ENCODE assay signal across 9 cellular contexts in the genomic region with DNA sequence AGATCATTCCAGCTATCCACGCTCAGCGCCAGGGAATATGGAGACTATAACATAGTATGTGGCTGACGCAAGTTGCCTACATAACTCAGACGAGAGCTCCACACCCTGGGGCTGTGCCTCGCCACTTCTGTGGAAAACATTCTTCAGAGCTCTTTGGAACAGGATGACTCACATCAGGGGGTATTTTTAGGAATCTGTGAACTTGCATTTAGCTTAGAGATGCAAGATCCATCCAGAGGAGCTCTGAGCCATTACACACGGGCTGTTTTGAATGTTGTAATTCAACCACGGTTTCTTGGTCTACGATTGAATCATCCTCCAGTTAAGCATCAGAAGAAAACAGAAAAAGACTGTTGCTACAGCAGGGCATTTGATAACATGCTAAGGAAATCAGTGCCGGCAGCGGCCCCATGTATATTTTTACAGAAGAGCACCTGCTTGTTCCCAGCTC.
DNase-seq lines count a peak whose midpoint lies in the region; ATAC-seq, FAIRE-seq and TF ChIP-seq lines count a peak whose summit lies in the region.
"Had no signal": no experiment of that assay in that cellular context is flagged by ENCODE, and none has a peak within 500 bp of the region (broad histone marks: within the 10 kb centered on the region; RNA-seq: fewer than 3 reads in every experiment).

No MANE protein-coding gene starts in this region.

- peak; percentile 99 for ATAC-seq in SK-N-SH treated with all-trans-retinoic acid at 6 μM for 48 hours
- ATAC-seq in GM21723 (IDR thresholded peaks at IDR 0.05; ENCODE audit: unreplicated experiment), result no peak
- no peak for ATAC-seq in HepG2

- intact Hi-C loops in posterior vena cava (cut with DNase I) (no loop called here), HepG2 (cut with micrococcal nuclease; ENCODE audit: unreplicated experiment) (no loop called here)

- in situ Hi-C loops in HepG2 (cut with HindIII; ENCODE audit: extremely low pct_ligation_motif_present, low pct_unique_long_range_greater_than_20kb), result no loop called here

- H3K4me1 ChIP-seq in HepG2 (ENCODE audit: insufficient read depth, low read length), result no peaks in the 10 kb centered on the region

- no peak overlapping the region for H3K9ac ChIP-seq in HepG2 (ENCODE audit: insufficient read depth, low read depth, low read length)

- no peaks in the 10 kb centered on the region; a peak in 1 of 5 replicates for H3K27me3 ChIP-seq in HepG2 (ENCODE audit: control insufficient read depth in 1 of 2, insufficient read depth in 2 of 2, low read length in 2 of 2)

- no peak overlapping the region for H3K4me2 ChIP-seq in HepG2 (ENCODE audit: low read depth, low read length)

- TF ChIP-seq EP300 in HepG2 (IDR thresholded peaks at IDR 0.05; ENCODE audit: low read depth in 2 of 2, low read length in 2 of 2) (no peak), HepG2 (CRISPR knock-in tag; IDR thresholded peaks at IDR 0.05; ENCODE audit: borderline replicate concordance) (no peak)

- no peaks in the 10 kb centered on the region for H3K79me2 ChIP-seq in HepG2 (ENCODE audit: insufficient read depth, low read length)

- no peak overlapping the region for H3K4me3 ChIP-seq in HepG2 (replicated peaks in 1 of 3; ENCODE audit: insufficient read depth in 1 of 3, low read depth in 2 of 3, low read length in 3 of 3)

- H3K27ac ChIP-seq in HepG2 (ENCODE audit: extremely low read length, insufficient read depth, low read length), result no peak overlapping the region

- no peak for TF ChIP-seq POLR2A in HepG2 (IDR thresholded peaks at IDR 0.05; ENCODE audit: insufficient read depth in 1 of 2, low read depth in 2 of 2, low read length in 2 of 2)

- H2AFZ ChIP-seq in HepG2 (ENCODE audit: low read length), result no peak overlapping the region

- CTCF ChIA-PET in HepG2 (lab: Yijun Ruan, JAX; ENCODE audit: low intra/inter-chr PET ratio, low total read pairs), result no interaction called here

- H3K36me3 ChIP-seq in HepG2 (replicated peaks in 1 of 2; ENCODE audit: control insufficient read depth in 1 of 2, insufficient read depth in 2 of 2, low read length in 2 of 2), result no peaks in the 10 kb centered on the region

- no peak for TF ChIP-seq CTCF in HepG2 (CRISPR knock-in tag; IDR thresholded peaks at IDR 0.05)

- no peak for FAIRE-seq in HepG2 (lab: Jason Lieb, UNC)
- FAIRE-seq: islet of Langerhans had no signal

- H4K20me1 ChIP-seq in HepG2 (ENCODE audit: insufficient read depth, low read length), result no peaks in the 10 kb centered on the region

- POLR2A ChIA-PET in HepG2 (lab: Yijun Ruan, JAX), result no interaction called here

- H3K9me3 ChIP-seq in HepG2 (ENCODE audit: low read length), result no peaks in the 10 kb centered on the region

- no peak for TF ChIP-seq RAD21 in HepG2 (CRISPR knock-in tag; IDR thresholded peaks at IDR 0.05)

- BruUV-seq in HepG2 (replicated peaks; lab: Mats Ljungman, UMichigan), result no TSS peak

- peak; percentile 100 for DNase-seq in GM04503 (ENCODE audit: low read depth)
- DNase-seq in fibroblast of gingiva (ENCODE audit: low read depth), result peak; percentile 100
- DNase-seq in posterior vena cava (ENCODE audit: low spot score), result peak; percentile 93
- no peak for DNase-seq in NCI-H82 (lab: John Stamatoyannopoulos, UW)
- DNase-seq in DMS53 (lab: John Stamatoyannopoulos, UW), result no peak
- no peak for DNase-seq in HepG2 (ENCODE audit: low spot score)

- WGBS in HepG2 (ENCODE audit: low lambda C conversion rate), result 26% methylated on average over 10 of the region's 10 CpGs

TF ChIP-seq in SK-N-SH treated with all-trans-retinoic acid at 6 μM for 48 hours, 23 proteins besides CTCF, POLR2A, EP300 and RAD21 (continues in another document):
- no peak; the same call in 1 of the 2 replicates for TF ChIP-seq TOX (CRISPR knock-in tag; IDR thresholded peaks at IDR 0.05; ENCODE audit: borderline replicate concordance)
- no peak for TF ChIP-seq GLIS3 (CRISPR knock-in tag; IDR thresholded peaks at IDR 0.05)
- TF ChIP-seq ZNF8 (CRISPR knock-in tag; IDR thresholded peaks at IDR 0.05), result no peak
- no peak for TF ChIP-seq ARNTL (CRISPR knock-in tag; IDR thresholded peaks at IDR 0.05; ENCODE audit: borderline replicate concordance, low read depth)
- TF ChIP-seq, protein P1, sequence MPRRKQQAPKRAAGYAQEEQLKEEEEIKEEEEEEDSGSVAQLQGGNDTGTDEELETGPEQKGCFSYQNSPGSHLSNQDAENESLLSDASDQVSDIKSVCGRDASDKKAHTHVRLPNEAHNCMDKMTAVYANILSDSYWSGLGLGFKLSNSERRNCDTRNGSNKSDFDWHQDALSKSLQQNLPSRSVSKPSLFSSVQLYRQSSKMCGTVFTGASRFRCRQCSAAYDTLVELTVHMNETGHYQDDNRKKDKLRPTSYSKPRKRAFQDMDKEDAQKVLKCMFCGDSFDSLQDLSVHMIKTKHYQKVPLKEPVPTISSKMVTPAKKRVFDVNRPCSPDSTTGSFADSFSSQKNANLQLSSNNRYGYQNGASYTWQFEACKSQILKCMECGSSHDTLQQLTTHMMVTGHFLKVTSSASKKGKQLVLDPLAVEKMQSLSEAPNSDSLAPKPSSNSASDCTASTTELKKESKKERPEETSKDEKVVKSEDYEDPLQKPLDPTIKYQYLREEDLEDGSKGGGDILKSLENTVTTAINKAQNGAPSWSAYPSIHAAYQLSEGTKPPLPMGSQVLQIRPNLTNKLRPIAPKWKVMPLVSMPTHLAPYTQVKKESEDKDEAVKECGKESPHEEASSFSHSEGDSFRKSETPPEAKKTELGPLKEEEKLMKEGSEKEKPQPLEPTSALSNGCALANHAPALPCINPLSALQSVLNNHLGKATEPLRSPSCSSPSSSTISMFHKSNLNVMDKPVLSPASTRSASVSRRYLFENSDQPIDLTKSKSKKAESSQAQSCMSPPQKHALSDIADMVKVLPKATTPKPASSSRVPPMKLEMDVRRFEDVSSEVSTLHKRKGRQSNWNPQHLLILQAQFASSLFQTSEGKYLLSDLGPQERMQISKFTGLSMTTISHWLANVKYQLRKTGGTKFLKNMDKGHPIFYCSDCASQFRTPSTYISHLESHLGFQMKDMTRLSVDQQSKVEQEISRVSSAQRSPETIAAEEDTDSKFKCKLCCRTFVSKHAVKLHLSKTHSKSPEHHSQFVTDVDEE (CRISPR knock-in tag; IDR thresholded peaks at IDR 0.05), result no peak

TF ChIP-seq in HepG2, 621 proteins besides CTCF, POLR2A, EP300 and RAD21:
- TF ChIP-seq, protein P2, sequence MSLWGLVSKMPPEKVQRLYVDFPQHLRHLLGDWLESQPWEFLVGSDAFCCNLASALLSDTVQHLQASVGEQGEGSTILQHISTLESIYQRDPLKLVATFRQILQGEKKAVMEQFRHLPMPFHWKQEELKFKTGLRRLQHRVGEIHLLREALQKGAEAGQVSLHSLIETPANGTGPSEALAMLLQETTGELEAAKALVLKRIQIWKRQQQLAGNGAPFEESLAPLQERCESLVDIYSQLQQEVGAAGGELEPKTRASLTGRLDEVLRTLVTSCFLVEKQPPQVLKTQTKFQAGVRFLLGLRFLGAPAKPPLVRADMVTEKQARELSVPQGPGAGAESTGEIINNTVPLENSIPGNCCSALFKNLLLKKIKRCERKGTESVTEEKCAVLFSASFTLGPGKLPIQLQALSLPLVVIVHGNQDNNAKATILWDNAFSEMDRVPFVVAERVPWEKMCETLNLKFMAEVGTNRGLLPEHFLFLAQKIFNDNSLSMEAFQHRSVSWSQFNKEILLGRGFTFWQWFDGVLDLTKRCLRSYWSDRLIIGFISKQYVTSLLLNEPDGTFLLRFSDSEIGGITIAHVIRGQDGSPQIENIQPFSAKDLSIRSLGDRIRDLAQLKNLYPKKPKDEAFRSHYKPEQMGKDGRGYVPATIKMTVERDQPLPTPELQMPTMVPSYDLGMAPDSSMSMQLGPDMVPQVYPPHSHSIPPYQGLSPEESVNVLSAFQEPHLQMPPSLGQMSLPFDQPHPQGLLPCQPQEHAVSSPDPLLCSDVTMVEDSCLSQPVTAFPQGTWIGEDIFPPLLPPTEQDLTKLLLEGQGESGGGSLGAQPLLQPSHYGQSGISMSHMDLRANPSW (CRISPR knock-in tag; IDR thresholded peaks at IDR 0.05; ENCODE audit: borderline replicate concordance), result no peak
- no peak for TF ChIP-seq SPEN (CRISPR knock-in tag; IDR thresholded peaks at IDR 0.05; ENCODE audit: low read depth)
- TF ChIP-seq, protein P3, sequence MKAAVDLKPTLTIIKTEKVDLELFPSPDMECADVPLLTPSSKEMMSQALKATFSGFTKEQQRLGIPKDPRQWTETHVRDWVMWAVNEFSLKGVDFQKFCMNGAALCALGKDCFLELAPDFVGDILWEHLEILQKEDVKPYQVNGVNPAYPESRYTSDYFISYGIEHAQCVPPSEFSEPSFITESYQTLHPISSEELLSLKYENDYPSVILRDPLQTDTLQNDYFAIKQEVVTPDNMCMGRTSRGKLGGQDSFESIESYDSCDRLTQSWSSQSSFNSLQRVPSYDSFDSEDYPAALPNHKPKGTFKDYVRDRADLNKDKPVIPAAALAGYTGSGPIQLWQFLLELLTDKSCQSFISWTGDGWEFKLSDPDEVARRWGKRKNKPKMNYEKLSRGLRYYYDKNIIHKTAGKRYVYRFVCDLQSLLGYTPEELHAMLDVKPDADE (CRISPR knock-in tag; IDR thresholded peaks at IDR 0.05), result no peak

Comparison
In these comparisons a context has a peak if more than half of its experiments do, and no peak if none do; other contexts are left out.
1. DNase-seq: peak in GM04503 (single experiment), fibroblast of gingiva (single experiment) and posterior vena cava (single experiment); none in NCI-H82 (single experiment), DMS53 (single experiment) and HepG2 (single experiment).